In genomic region chr12:29390419-29390818, GRCh38 we compare ENCODE assay signal across 8 cellular contexts. TPM values are rescaled to one million over a fixed set of nuclear protein-coding genes. Genes with fewer than 3 reads are reported as not detected.
DNase-seq lines count a peak whose midpoint lies in the region; ATAC-seq and TF ChIP-seq lines count a peak whose summit lies in the region.
"Not testable (repeated sequence)": the region's sequence is repeated elsewhere in the genome, so short reads cannot be mapped to it uniquely, and the experiment has no call there.

No MANE protein-coding gene starts in this region.

- H3K4me3 Mint-ChIP-seq in activated CD4-positive, alpha-beta T cell treated with anti-CD3 and anti-CD28 coated beads, Interleukin-2, amount 10 ng/mL, durations not matched to agents 24 days and 14 days = peak overlapping the region; percentile 52
- H3K4me3 Mint-ChIP-seq in activated naive CD8-positive, alpha-beta T cell treated with anti-CD3 and anti-CD28 coated beads, Interleukin-2, amount 10 ng/mL, durations not matched to agents 7 days and 5 days = peak overlapping the region; percentile 68

- H3K9me3 Mint-ChIP-seq in activated CD4-positive, alpha-beta T cell treated with anti-CD3 and anti-CD28 coated beads, Interleukin-2, amount 10 ng/mL, durations not matched to agents 24 days and 14 days = peaks cover 12% of the 10 kb centered on the region
- H3K9me3 Mint-ChIP-seq in activated naive CD8-positive, alpha-beta T cell treated with anti-CD3 and anti-CD28 coated beads, Interleukin-2, amount 10 ng/mL, durations not matched to agents 7 days and 5 days = not testable (repeated sequence)

- not testable (repeated sequence) for H3K36me3 ChIP-seq in GM06990 (ENCODE audit: control insufficient read depth, insufficient read depth, low read length); smooth muscle cell (ENCODE audit: low read depth); testis (ENCODE audit: low read depth, missing control alignments)

- TF ChIP-seq CTCF in GM06990 (IDR thresholded peaks at IDR 0.05; ENCODE audit: insufficient read depth, low read length, poor library complexity, severe bottlenecking); fibroblast of mammary gland (conservative IDR thresholded peaks at IDR 0.05; ENCODE audit: control insufficient read depth, insufficient read depth, low read depth, low read length); smooth muscle cell (IDR thresholded peaks at IDR 0.05; ENCODE audit: borderline replicate concordance, insufficient read depth, poor library complexity, severe bottlenecking); testis (IDR thresholded peaks at IDR 0.05): not testable (repeated sequence)

- H3K4me1 Mint-ChIP-seq in activated CD4-positive, alpha-beta T cell treated with anti-CD3 and anti-CD28 coated beads, Interleukin-2, amount 10 ng/mL, durations not matched to agents 24 days and 14 days = peaks cover 15% of the 10 kb centered on the region
- peaks cover 14% of the 10 kb centered on the region for H3K4me1 Mint-ChIP-seq in activated naive CD8-positive, alpha-beta T cell treated with anti-CD3 and anti-CD28 coated beads, Interleukin-2, amount 10 ng/mL, durations not matched to agents 7 days and 5 days

- not testable (repeated sequence) for H3K27me3 Mint-ChIP-seq in activated CD4-positive, alpha-beta T cell treated with anti-CD3 and anti-CD28 coated beads, Interleukin-2, amount 10 ng/mL, durations not matched to agents 24 days and 14 days; activated naive CD8-positive, alpha-beta T cell treated with anti-CD3 and anti-CD28 coated beads, Interleukin-2, amount 10 ng/mL, durations not matched to agents 7 days and 5 days

- not testable (repeated sequence) for H3K79me2 ChIP-seq in smooth muscle cell (ENCODE audit: low read depth)

- 39% methylated on average over 3 of the region's 3 CpGs for WGBS in smooth muscle cell (ENCODE audit: low lambda C conversion rate)
- WGBS in testis, 2 donors = 25 to 44% methylated on average over 3 of the region's 3 CpGs

- H3K4me3 ChIP-seq in GM06990 (replicated peaks; ENCODE audit: low read depth, low read length); fibroblast of mammary gland (ENCODE audit: control insufficient read depth, low read depth, low read length); smooth muscle cell: not testable (repeated sequence)
- peak overlapping the region in 1 of 2 donors; percentile 68 for H3K4me3 ChIP-seq in testis

- peak; percentile 9 for DNase-seq in GM06990 (ENCODE audit: extremely low read depth, insufficient read length)
- DNase-seq in NOMO-1 treated with dmso at 0.1 percent for 144 hours (lab: John Stamatoyannopoulos, UW; ENCODE audit: unreplicated experiment) = peak; percentile 8
- peak; percentile 82 for DNase-seq in activated CD4-positive, alpha-beta T cell treated with anti-CD3 and anti-CD28 coated beads, Interleukin-2, amount 10 ng/mL, durations not matched to agents 24 days and 14 days
- DNase-seq in activated T-helper 1 cell treated with Interleukin-2 at 50 U/mL for 16 hours (ENCODE audit: low read depth) = peak; percentile 20
- not testable (repeated sequence) for DNase-seq in activated naive CD8-positive, alpha-beta T cell treated with anti-CD3 and anti-CD28 coated beads, Interleukin-2, amount 10 ng/mL, durations not matched to agents 7 days and 5 days; smooth muscle cell (lab: John Stamatoyannopoulos, UW; ENCODE audit: unreplicated experiment); testis
- peak; percentile 13 for DNase-seq in fibroblast of mammary gland (ENCODE audit: low read depth)

- not testable (repeated sequence) for H3K9ac ChIP-seq in smooth muscle cell (ENCODE audit: low read depth)

- ATAC-seq in activated naive CD8-positive, alpha-beta T cell treated with anti-CD3 and anti-CD28 coated beads, Interleukin-2, amount 10 ng/mL, durations not matched to agents 7 days and 5 days (ENCODE audit: low read depth) = peak; percentile 91

- not testable (repeated sequence) for H3K27me3 ChIP-seq in GM06990 (replicated peaks; ENCODE audit: control insufficient read depth, insufficient read depth, low read length); smooth muscle cell (ENCODE audit: low read depth); testis

- peak overlapping the region; percentile 18 for H2AFZ ChIP-seq in smooth muscle cell (ENCODE audit: low read depth)

- TF ChIP-seq POLR2A in testis (IDR thresholded peaks at IDR 0.05) = not testable (repeated sequence)

- H3K36me3 Mint-ChIP-seq in activated CD4-positive, alpha-beta T cell treated with anti-CD3 and anti-CD28 coated beads, Interleukin-2, amount 10 ng/mL, durations not matched to agents 24 days and 14 days (ENCODE audit: low read depth); activated naive CD8-positive, alpha-beta T cell treated with anti-CD3 and anti-CD28 coated beads, Interleukin-2, amount 10 ng/mL, durations not matched to agents 7 days and 5 days: not testable (repeated sequence)

- H3F3A ChIP-seq in smooth muscle cell (ENCODE audit: low read depth) = not testable (repeated sequence)

- POLR2A ChIA-PET in activated naive CD8-positive, alpha-beta T cell treated with anti-CD3 and anti-CD28 coated beads, Interleukin-2, amount 10 ng/mL, durations not matched to agents 7 days and 5 days (lab: Charles Lee) = interaction anchor here (1.2 kb wide), 1 partner anchor 9 kb away, joined by 4 read pairs; the partner anchor contains the start of gene ERGIC2

- not testable (repeated sequence) for H4K20me1 ChIP-seq in smooth muscle cell (ENCODE audit: low read depth)

- H3K9me3 ChIP-seq in smooth muscle cell (replicated peaks; ENCODE audit: low read depth); testis: not testable (repeated sequence)

- not testable (repeated sequence) for H3K4me1 ChIP-seq in smooth muscle cell (ENCODE audit: low read depth); testis

- H3K27ac ChIP-seq in smooth muscle cell (ENCODE audit: low read depth) = not testable (repeated sequence)
- H3K27ac ChIP-seq in testis = peak overlapping the region; percentile 72 to 87

- H3K27ac Mint-ChIP-seq in activated CD4-positive, alpha-beta T cell treated with anti-CD3 and anti-CD28 coated beads, Interleukin-2, amount 10 ng/mL, durations not matched to agents 24 days and 14 days = peak overlapping the region; percentile 91
- H3K27ac Mint-ChIP-seq in activated naive CD8-positive, alpha-beta T cell treated with anti-CD3 and anti-CD28 coated beads, Interleukin-2, amount 10 ng/mL, durations not matched to agents 7 days and 5 days = peak overlapping the region; percentile 92

- intact Hi-C loops in activated CD4-positive, alpha-beta T cell treated with anti-CD3 and anti-CD28 coated beads, Interleukin-2, amount 10 ng/mL, durations not matched to agents 24 days and 14 days (cut with micrococcal nuclease) = loop anchor here (1.0 kb wide), 1 partner anchor 9 kb away; the partner anchor contains the start of gene ERGIC2
- intact Hi-C loops in testis (cut with DNase I; ENCODE audit: low total_unique reads) = not testable (repeated sequence)

- H3K4me2 ChIP-seq in smooth muscle cell = not testable (repeated sequence)

RNA-seq across cellular contexts. Expression of gene ERGIC2, which starts 9.4 kb away (rescaled TPM):
- total RNA-seq in activated CD4-positive, alpha-beta T cell treated with anti-CD3 and anti-CD28 coated beads, Interleukin-2, amount 10 ng/mL, durations not matched to agents 24 days and 14 days = 95.6 and 101 TPM in 2 replicates
- 10 to 100 TPM; 61.1 to 68.2 TPM for total RNA-seq in activated naive CD8-positive, alpha-beta T cell treated with anti-CD3 and anti-CD28 coated beads, Interleukin-2, amount 10 ng/mL, durations not matched to agents 7 days and 5 days
- 121 and 152 TPM in 2 replicates for total RNA-seq in smooth muscle cell
- polyA plus RNA-seq in smooth muscle cell = 139 and 177 TPM in 2 replicates
- total RNA-seq in testis = 10 to 100 TPM; 41.7 to 83.0 TPM
- 71.3 TPM for polyA plus RNA-seq in testis (ENCODE audit: insufficient read depth, low read depth, low replicate concordance)
